ENCODE assay signal across 8 cellular contexts in the genomic region with DNA sequence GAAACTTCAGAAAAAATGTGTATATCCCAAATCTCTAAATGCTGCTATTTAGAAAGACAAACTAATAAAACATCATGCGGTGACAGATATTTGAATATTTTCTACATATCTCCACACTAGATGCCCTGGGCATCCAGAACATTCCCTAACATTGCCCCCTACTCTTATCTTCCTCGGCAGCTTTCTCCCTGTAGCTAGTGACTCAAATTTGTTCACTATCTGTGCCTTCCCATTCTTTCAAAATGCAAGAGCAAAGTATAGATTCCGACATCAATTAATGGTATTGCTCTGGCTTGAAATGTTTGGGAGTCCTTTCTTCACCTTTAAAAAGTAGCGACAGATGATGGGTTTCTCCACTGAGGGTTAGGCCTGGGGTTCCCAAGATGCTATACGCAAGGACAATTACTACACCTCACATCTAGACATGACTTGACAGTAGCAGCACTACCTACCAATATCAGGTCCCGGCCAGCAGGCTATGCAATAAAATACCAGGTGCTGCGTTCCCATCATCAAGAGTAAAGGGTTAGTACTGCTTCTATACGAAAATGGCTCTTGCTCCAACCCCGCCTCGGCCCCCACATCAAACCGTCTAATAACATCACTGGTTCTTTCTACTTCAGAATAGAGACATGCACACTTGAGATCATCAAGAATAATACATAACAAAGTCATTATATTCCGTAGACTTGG. TPM values are rescaled to one million over a fixed set of nuclear protein-coding genes. Genes with fewer than 3 reads are reported as not detected.
DNase-seq lines count a peak whose midpoint lies in the region; ATAC-seq lines count a peak whose summit lies in the region.

No MANE protein-coding gene starts in this region.

- peaks cover 31% of the 10 kb centered on the region for H3K36me3 Mint-ChIP-seq in activated CD4-positive, alpha-beta T cell treated with anti-CD3 and anti-CD28 coated beads for 36 hours (ENCODE audit: low read depth)

- POLR2A ChIA-PET in activated CD4-positive, alpha-beta T cell treated with anti-CD3 and anti-CD28 coated beads for 36 hours (lab: Charles Lee): no interaction called here

- intact Hi-C loops in activated CD4-positive, alpha-beta T cell treated with anti-CD3 and anti-CD28 coated beads for 36 hours (cut with DNase I, micrococcal nuclease): loop anchor here in 1 of 2 experiments (5.0 to 10.0 kb wide), 2 partner anchors 530 to 642 kb away; a partner anchor contains a TSS

- H3K9me3 Mint-ChIP-seq in activated CD4-positive, alpha-beta T cell treated with anti-CD3 and anti-CD28 coated beads for 36 hours (ENCODE audit: low read depth): no peaks in the 10 kb centered on the region

- peak overlapping the region; percentile 96 for H3K27ac Mint-ChIP-seq in activated CD4-positive, alpha-beta T cell treated with anti-CD3 and anti-CD28 coated beads for 36 hours

- H3K4me3 Mint-ChIP-seq in activated CD4-positive, alpha-beta T cell treated with anti-CD3 and anti-CD28 coated beads for 36 hours: peak overlapping the region; percentile 93

- CTCF ChIA-PET in activated CD4-positive, alpha-beta T cell treated with anti-CD3 and anti-CD28 coated beads for 36 hours (lab: Charles Lee): no interaction called here

- DNase-seq in activated T-cell treated with anti-CD3 and anti-CD28 coated beads for 48 hours (ENCODE audit: low read depth) (peak; percentile 11), epithelial cell of prostate (ENCODE audit: low read depth, low spot score) (no peak), myocyte (ENCODE audit: low read depth) (peak; percentile 12), occipital lobe (lab: John Stamatoyannopoulos, UW) (no peak), NCI-H187 (lab: John Stamatoyannopoulos, UW) (no peak)
- no peak for DNase-seq in activated T-cell treated with anti-CD3 and anti-CD28 coated beads, Interleukin-2, amount 50 U/mL, for 1 hour
- DNase-seq in activated CD4-positive, alpha-beta T cell treated with anti-CD3 and anti-CD28 coated beads for 36 hours: peak; percentile 45

- H3K27ac ChIP-seq in epithelial cell of prostate: peak overlapping the region; percentile 79

- ATAC-seq in HG03565 (IDR thresholded peaks at IDR 0.05; ENCODE audit: unreplicated experiment): peak; percentile 17
- peak; percentile 47 for ATAC-seq in activated CD4-positive, alpha-beta T cell treated with anti-CD3 and anti-CD28 coated beads for 36 hours

- no peaks in the 10 kb centered on the region for H3K27me3 Mint-ChIP-seq in activated CD4-positive, alpha-beta T cell treated with anti-CD3 and anti-CD28 coated beads for 36 hours

- H3K4me1 Mint-ChIP-seq in activated CD4-positive, alpha-beta T cell treated with anti-CD3 and anti-CD28 coated beads for 36 hours: peaks cover 47% of the 10 kb centered on the region

RNA-seq across cellular contexts. Expression of a gene that starts 0.6 kb away (rescaled TPM):
- 10 to 100 TPM; 26.8 to 30.6 TPM for total RNA-seq in activated CD4-positive, alpha-beta T cell treated with anti-CD3 and anti-CD28 coated beads for 36 hours
- total RNA-seq in myocyte (37.6 and 40.0 TPM in 2 replicates), occipital lobe (68.3 TPM)
- 8.1 TPM for polyA plus RNA-seq in myocyte (2012)

RNA-seq across cellular contexts. Expression of a gene that starts 28.2 kb away (rescaled TPM):
- 10 to 100 TPM; 10.9 to 12.9 TPM for total RNA-seq in activated CD4-positive, alpha-beta T cell treated with anti-CD3 and anti-CD28 coated beads for 36 hours
- total RNA-seq in myocyte (9.8 and 13.1 TPM in 2 replicates), occipital lobe (37.6 TPM)
- 6.5 TPM for polyA plus RNA-seq in myocyte (2012)

Comparison
In these comparisons a context has a peak if more than half of its experiments do, and no peak if none do; other contexts are left out.
1. DNase-seq: peak in activated T-cell treated with anti-CD3 and anti-CD28 coated beads for 48 hours (single experiment), activated CD4-positive, alpha-beta T cell treated with anti-CD3 and anti-CD28 coated beads for 36 hours (single experiment) and myocyte (single experiment); none in activated T-cell treated with anti-CD3 and anti-CD28 coated beads, Interleukin-2, amount 50 U/mL, for 1 hour (single experiment), epithelial cell of prostate (single experiment), occipital lobe (single experiment) and NCI-H187 (0 of 2).